8 cellular contexts compared by ENCODE assay signal in the genomic region with DNA sequence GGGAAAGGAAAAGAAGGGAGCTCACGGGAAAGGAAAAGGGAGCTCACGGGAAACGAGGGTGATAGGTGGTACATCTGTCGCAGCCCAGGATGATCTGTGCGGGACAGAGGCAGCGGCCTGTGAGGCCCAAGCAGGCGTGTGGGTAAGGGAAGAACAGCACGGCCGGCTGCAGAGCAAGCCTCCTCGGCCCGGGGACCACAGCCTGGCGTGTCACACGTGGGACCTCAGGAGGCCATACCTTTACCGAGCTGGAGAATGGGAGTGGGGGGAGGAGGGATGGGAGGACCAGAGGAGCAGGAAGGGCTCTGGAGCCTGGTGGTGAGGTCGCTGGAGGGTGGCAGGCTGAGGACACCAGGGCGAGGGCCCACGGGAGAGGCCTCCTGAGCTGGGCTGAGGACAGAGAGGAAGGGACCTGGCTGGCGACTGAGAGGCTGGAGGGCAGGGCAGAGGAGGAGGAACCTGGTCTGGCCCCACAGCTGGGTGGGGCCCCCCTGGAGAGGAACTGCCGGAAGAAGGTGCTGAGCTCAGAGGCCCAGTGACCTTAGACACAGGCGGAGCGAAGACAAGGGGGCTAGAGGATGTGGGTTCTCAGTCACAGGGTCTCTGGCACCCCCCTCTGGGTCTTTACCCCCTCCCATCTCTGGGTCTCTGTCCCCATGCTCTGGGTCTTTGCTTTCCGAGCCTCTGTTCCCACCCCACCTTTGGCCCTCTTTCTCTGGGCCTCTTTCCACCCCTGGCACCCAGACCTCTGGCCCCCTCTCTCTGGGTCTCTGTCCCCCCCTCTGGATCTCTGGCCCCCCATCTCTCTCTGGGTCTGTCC. TPM values are rescaled to one million over a fixed set of nuclear protein-coding genes. Genes with fewer than 3 reads are reported as not detected.
DNase-seq lines count a peak whose midpoint lies in the region; ATAC-seq and TF ChIP-seq lines count a peak whose summit lies in the region.

No MANE protein-coding gene starts in this region.

- no peaks in the 10 kb centered on the region for H3K9me3 ChIP-seq in psoas muscle

- H3K36me3 ChIP-seq in psoas muscle (ENCODE audit: insufficient read depth in 1 of 2, low read depth in 1 of 2), result peaks cover 0 to 21% of the 10 kb centered on the region in 2 donors

- H3K27me3 ChIP-seq in psoas muscle (ENCODE audit: insufficient read depth in 3 of 3, low read length in 2 of 3), result no peaks in the 10 kb centered on the region

- DNase-seq in Caki2 (ENCODE audit: low read depth) (peak; percentile 92), NCI-H460 (ENCODE audit: extremely low read depth, low read depth) (peak; percentile 65), head of caudate nucleus (peak in 23 of 42 donors; percentile 17 to 68 (median 39)), psoas muscle (peak; percentile 52 to 77), COLO829 (ENCODE audit: low spot score) (no peak), COR-L47 (lab: John Stamatoyannopoulos, UW) (no peak)
- peak; percentile 48 to 55 for DNase-seq in activated T-cell treated with anti-CD3 and anti-CD28 coated beads, Interleukin-2, amount 50 U/mL, for 48 hours

- intact Hi-C loops in head of caudate nucleus (cut with DNase I), result no loop called here
- intact Hi-C loops in psoas muscle (cut with DNase I), result loop anchor here (5.0 to 10.0 kb wide), 2 partner anchors 85 to 327 kb away; partner anchors contain the start of gene DBP (in 1 of the 2)

- ATAC-seq in GM21786 (IDR thresholded peaks at IDR 0.05; ENCODE audit: unreplicated experiment), result peak; percentile 35
- ATAC-seq in psoas muscle, result no peak

- peaks cover 24% of the 10 kb centered on the region for H3K4me1 ChIP-seq in psoas muscle

- H3K4me3 ChIP-seq in psoas muscle, result no peak overlapping the region

- TF ChIP-seq CTCF in psoas muscle (IDR thresholded peaks at IDR 0.05), result no peak

- 60 to 63% (median 61%) methylated on average over 22 of the region's 22 CpGs for WGBS in psoas muscle, 3 donors

- peak overlapping the region; percentile 89 for H3K27ac ChIP-seq in psoas muscle

- in situ Hi-C loops in Caki2 (cut with HindIII; ENCODE audit: low pct_unique_long_range_greater_than_20kb, low sequenced_read_pairs), result no loop called here

RNA-seq across cellular contexts. Expression of gene FTL, which starts 2.9 kb away (rescaled TPM):
- total RNA-seq in Caki2 (2014; rRNA removed; shearing (Covaris generic); ENCODE audit: low replicate concordance), result 13,494 and 14,762 TPM in 2 replicates
- total RNA-seq in NCI-H460 (2014; rRNA removed; shearing (Covaris generic)), result 10,502 and 11,625 TPM in 2 replicates
- polyA plus RNA-seq in NCI-H460 (2014; cell fraction: nucleus; rRNA removed), result 7,242 and 8,542 TPM in 2 replicates
- 1,000 to 10,000 TPM in 3 of 4 donors, 100 to 1,000 TPM in 1; 802 to 2,269 (median 1,158) TPM for total RNA-seq in psoas muscle
- 1,000 to 10,000 TPM; 1,296 to 1,753 (median 1,467) TPM for polyA plus RNA-seq in psoas muscle

RNA-seq across cellular contexts. Expression of gene BAX, which starts 7.6 kb away (rescaled TPM):
- total RNA-seq in Caki2 (2014; rRNA removed; shearing (Covaris generic); ENCODE audit: low replicate concordance), result 188 and 220 TPM in 2 replicates
- 93.6 and 95.9 TPM in 2 replicates for total RNA-seq in NCI-H460 (2014; rRNA removed; shearing (Covaris generic))
- polyA plus RNA-seq in NCI-H460 (2014; cell fraction: nucleus; rRNA removed), result 82.6 and 96.7 TPM in 2 replicates
- total RNA-seq in psoas muscle, result 10 to 100 TPM; 16.8 to 24.4 (median 22.0) TPM
- polyA plus RNA-seq in psoas muscle, result 10 to 100 TPM; 20.7 to 66.1 (median 35.6) TPM

RNA-seq across cellular contexts. Expression of gene DHDH, which starts 28.7 kb away (rescaled TPM):
- total RNA-seq in Caki2 (2014; rRNA removed; shearing (Covaris generic); ENCODE audit: low replicate concordance), result 1.6 and 4.4 TPM in 2 replicates
- 0.55 TPM in 1 of 2 replicates, not detected in the other for total RNA-seq in NCI-H460 (2014; rRNA removed; shearing (Covaris generic))
- polyA plus RNA-seq in NCI-H460 (2014; cell fraction: nucleus; rRNA removed), result not detected in 2 replicates
- under 1 TPM in 1 of 4 donors, not detected in 3; 0.21 TPM for total RNA-seq in psoas muscle
- under 1 TPM in 1 of 3 donors, not detected in 2; 0.14 TPM for polyA plus RNA-seq in psoas muscle

RNA-seq across cellular contexts. Expression of gene GYS1, which starts 30.9 kb away (rescaled TPM):
- 31.3 and 32.3 TPM in 2 replicates for total RNA-seq in Caki2 (2014; rRNA removed; shearing (Covaris generic); ENCODE audit: low replicate concordance)
- 17.5 and 19.8 TPM in 2 replicates for total RNA-seq in NCI-H460 (2014; rRNA removed; shearing (Covaris generic))
- polyA plus RNA-seq in NCI-H460 (2014; cell fraction: nucleus; rRNA removed), result 24.3 and 38.6 TPM in 2 replicates
- 100 to 1,000 TPM; 147 to 331 (median 238) TPM for total RNA-seq in psoas muscle
- polyA plus RNA-seq in psoas muscle, result 10 to 100 TPM; 30.9 to 61.3 (median 58.9) TPM

RNA-seq across cellular contexts. Expression of gene RUVBL2, which starts 31.4 kb away (rescaled TPM):
- 493 and 608 TPM in 2 replicates for total RNA-seq in Caki2 (2014; rRNA removed; shearing (Covaris generic); ENCODE audit: low replicate concordance)
- 165 and 179 TPM in 2 replicates for total RNA-seq in NCI-H460 (2014; rRNA removed; shearing (Covaris generic))
- 288 and 321 TPM in 2 replicates for polyA plus RNA-seq in NCI-H460 (2014; cell fraction: nucleus; rRNA removed)
- total RNA-seq in psoas muscle, result 10 to 100 TPM; 61.1 to 87.4 (median 81.8) TPM
- 10 to 100 TPM; 62.7 to 76.5 (median 69.5) TPM for polyA plus RNA-seq in psoas muscle

Comparison
In these comparisons a context has a peak if more than half of its experiments do, and no peak if none do; other contexts are left out.
1. DNase-seq: peak in Caki2 (single experiment), NCI-H460 (single experiment), activated T-cell treated with anti-CD3 and anti-CD28 coated beads, Interleukin-2, amount 50 U/mL, for 48 hours (2 of 2), head of caudate nucleus (23 of 42) and psoas muscle (2 of 2); none in COLO829 (single experiment) and COR-L47 (single experiment).